Comparison of ENCODE assay signal across 35 cellular contexts in genomic region chr3:185997130-185997529, GRCh38.
"Had no signal": no experiment of that assay in that cellular context is flagged by ENCODE, and none has a peak within 500 bp of the region (broad histone marks: within the 10 kb centered on the region; RNA-seq: fewer than 3 reads in every experiment).

No MANE protein-coding gene starts in this region.

- H3K27ac ChIP-seq: KMS-11 had no signal

- H3K9me3 ChIP-seq: MG63 had no signal

- DNase-seq: Karpas-422, Kasumi-1, KG1, MG63, MM.1S, MV-4-11, NCI-H1048, NCI-H1092, NCI-H1092 treated with DMSO at 0.1 percent for 48 hours, NCI-H1105, NCI-H1105 treated with DMSO at 0.1 percent for 48 hours, NCI-H1417, NCI-H1417 treated with DMSO at 0.1 percent for 48 hours, NCI-H1436, NCI-H1436 treated with DMSO at 0.1 percent for 48 hours, NCI-H146, NCI-H1694, NCI-H1694 treated with DMSO at 0.1 percent for 48 hours, NCI-H187, NCI-H187 treated with DMSO at 0.1 percent for 48 hours, NCI-H1930, NCI-H2029, NCI-H2029 treated with DMSO at 0.1 percent for 48 hours, NCI-H2081, NCI-H2081 treated with DMSO at 0.1 percent for 48 hours, NCI-H2107, NCI-H2171, NCI-H2171 treated with DMSO at 0.1 percent for 48 hours, NCI-H2227 treated with DMSO at 0.1 percent for 48 hours, NCI-H226, NCI-H345, NCI-H446, NCI-H446 treated with DMSO at 0.1 percent for 48 hours, NCI-H510A had no signal

- H3K27me3 ChIP-seq: MG63 had no signal

- H3K36me3 ChIP-seq: MG63 had no signal

- H3K4me3 ChIP-seq: MG63 had no signal
